Comparison of ENCODE assay signal across 10 cellular contexts in genomic region chr14:91893659-91894058, GRCh38. TPM values are rescaled to one million over a fixed set of nuclear protein-coding genes. Genes with fewer than 3 reads are reported as not detected.
DNase-seq lines count a peak whose midpoint lies in the region; ATAC-seq and TF ChIP-seq lines count a peak whose summit lies in the region.
"Had no signal": no experiment of that assay in that cellular context is flagged by ENCODE, and none has a peak within 500 bp of the region (broad histone marks: within the 10 kb centered on the region; RNA-seq: fewer than 3 reads in every experiment).

No MANE protein-coding gene starts in this region.

- H3K9me3 ChIP-seq in adipocyte (ENCODE audit: control insufficient read depth, low read length) (no peaks in the 10 kb centered on the region), sigmoid colon (no peaks in the 10 kb centered on the region), upper lobe of left lung (no peaks in the 10 kb centered on the region)
- H3K9me3 ChIP-seq: heart right ventricle, vagina had no signal

- no peaks in the 10 kb centered on the region for H3K27me3 Mint-ChIP-seq in T-cell

- no peak for TF ChIP-seq POLR2A in sigmoid colon (IDR thresholded peaks at IDR 0.05)
- TF ChIP-seq POLR2A in upper lobe of left lung (IDR thresholded peaks at IDR 0.05) = no peak

- H3K27me3 ChIP-seq in adipocyte (replicated peaks; ENCODE audit: control insufficient read depth, insufficient read depth, low read length) (no peaks in the 10 kb centered on the region), sigmoid colon (no peaks in the 10 kb centered on the region), upper lobe of left lung (no peaks in the 10 kb centered on the region)
- H3K27me3 ChIP-seq: heart right ventricle, vagina had no signal

- H3K27ac ChIP-seq in sigmoid colon = peak overlapping the region in 2 of 4 donors; percentile 22 to 76
- H3K27ac ChIP-seq in upper lobe of left lung = no peak overlapping the region
- H3K27ac ChIP-seq: vagina had no signal

- peak overlapping the region; percentile 79 to 83 for H3K27ac Mint-ChIP-seq in T-cell

- H3K4me1 ChIP-seq in adipocyte (ENCODE audit: control insufficient read depth, insufficient read depth, low read length) (peaks cover 77% of the 10 kb centered on the region), sigmoid colon (peaks cover 0 to 75% (median 55%) of the 10 kb centered on the region in 4 donors), upper lobe of left lung (peaks cover 26 to 36% (median 31%) of the 10 kb centered on the region in 4 donors)

- peak; percentile 16 for DNase-seq in SIG-M5 treated with dmso at 0.1 percent for 504 hours (lab: John Stamatoyannopoulos, UW; ENCODE audit: unreplicated experiment)
- no peak for DNase-seq in SIG-M5 (lab: John Stamatoyannopoulos, UW)
- peak in 1 of 34 experiments; percentile 11 for DNase-seq in T-cell
- DNase-seq in adipocyte (ENCODE audit: low read depth) = peak; percentile 42
- DNase-seq in sigmoid colon = peak; percentile 46
- DNase-seq in upper lobe of left lung = no peak
- DNase-seq in cerebellar cortex (ENCODE audit: low spot score) = no peak
- DNase-seq in superior temporal gyrus (ENCODE audit: extremely low spot score) = no peak
- DNase-seq: heart right ventricle had no signal

- peak overlapping the region in 1 of 3 donors; percentile 37 for H3K4me3 Mint-ChIP-seq in T-cell

- no peak overlapping the region for H3K4me3 ChIP-seq in adipocyte (ENCODE audit: low read length)
- H3K4me3 ChIP-seq in sigmoid colon = no peak overlapping the region
- H3K4me3 ChIP-seq in upper lobe of left lung = no peak overlapping the region
- H3K4me3 ChIP-seq: heart right ventricle, vagina had no signal

- H3K9ac ChIP-seq in adipocyte (ENCODE audit: low read length) = no peak overlapping the region

- POLR2A ChIA-PET in T-cell (lab: Charles Lee) = interaction anchor here in 1 of 2 donors (0.6 kb wide), 1 partner anchor 22 kb away, joined by 8 read pairs; no protein-coding TSS in a partner anchor

- intact Hi-C loops in sigmoid colon (cut with DNase I) = no loop called here

- TF ChIP-seq EP300 in sigmoid colon (IDR thresholded peaks at IDR 0.05) = no peak
- TF ChIP-seq EP300 in upper lobe of left lung (IDR thresholded peaks at IDR 0.05) = no peak

- ATAC-seq in T-cell (replicated peaks in 1 of 4) = peak in 1 of 4 experiments; percentile 32
- ATAC-seq in upper lobe of left lung (ENCODE audit: low FRiP score in 2 of 2) = no peak
- ATAC-seq: heart right ventricle had no signal

- no peaks in the 10 kb centered on the region for H3K36me3 Mint-ChIP-seq in T-cell

- TF ChIP-seq CTCF in sigmoid colon (IDR thresholded peaks at IDR 0.05) = no peak
- no peak for TF ChIP-seq CTCF in upper lobe of left lung (IDR thresholded peaks at IDR 0.05)

- 82 to 87% methylated on average over 4 of the region's 4 CpGs for WGBS in sigmoid colon, 2 donors
- 59 to 77% methylated on average over 4 of the region's 4 CpGs for WGBS in upper lobe of left lung, 2 donors

- peaks cover 57 to 70% (median 59%) of the 10 kb centered on the region in 3 donors for H3K4me1 Mint-ChIP-seq in T-cell

- peaks cover 28% of the 10 kb centered on the region for H3K36me3 ChIP-seq in adipocyte (ENCODE audit: control insufficient read depth, insufficient read depth, low read length, severe bottlenecking)
- peaks cover 0 to 14% (median 0%) of the 10 kb centered on the region in 4 donors for H3K36me3 ChIP-seq in sigmoid colon
- H3K36me3 ChIP-seq in upper lobe of left lung = peaks cover 0 to 4% (median 0%) of the 10 kb centered on the region in 4 donors
- H3K36me3 ChIP-seq: heart right ventricle, vagina had no signal

- H3K9me3 Mint-ChIP-seq in T-cell = no peaks in the 10 kb centered on the region

- CTCF ChIA-PET in T-cell (lab: Charles Lee) = interaction anchor here (0.7 to 1.1 kb wide), 3 partner anchors 30 to 92 kb away, joined by 3 to 6 read pairs (median 4); no protein-coding TSS in a partner anchor

RNA-seq across cellular contexts. Expression of gene TC2N, which starts 26.3 kb away (rescaled TPM):
- total RNA-seq in T-cell (100 to 1,000 TPM; 203 to 274 (median 243) TPM), sigmoid colon (10 to 100 TPM; 12.1 to 49.2 (median 36.5) TPM), upper lobe of left lung (100 to 1,000 TPM in 1 of 6 donors, 10 to 100 TPM in 5; 21.0 to 121 (median 49.6) TPM)
- polyA plus RNA-seq in sigmoid colon = 10 to 100 TPM; 24.9 to 41.6 (median 28.2) TPM

RNA-seq across cellular contexts. Expression of gene FBLN5, which starts 53.8 kb away (rescaled TPM):
- total RNA-seq in T-cell = 10 to 100 TPM in 1 of 5 donors, 1 to 10 TPM in 4; 4.2 to 19.5 (median 9.5) TPM
- 100 to 1,000 TPM in 2 of 4 donors, 10 to 100 TPM in 2; 91.8 to 253 (median 103) TPM for total RNA-seq in sigmoid colon
- polyA plus RNA-seq in sigmoid colon = 10 to 100 TPM in 2 of 3 donors, 1 to 10 TPM in 1; 3.0 to 25.8 (median 19.5) TPM
- 100 to 1,000 TPM in 5 of 6 donors, 10 to 100 TPM in 1; 53.8 to 196 (median 133) TPM for total RNA-seq in upper lobe of left lung

Comparison
In these comparisons a context has a peak if more than half of its experiments do, and no peak if none do; other contexts are left out.
1. DNase-seq: peak in SIG-M5 treated with dmso at 0.1 percent for 504 hours (single experiment), adipocyte (single experiment) and sigmoid colon (single experiment); none in SIG-M5 (single experiment), upper lobe of left lung (0 of 2), cerebellar cortex (single experiment) and superior temporal gyrus (single experiment).